In genomic region chr12:89857652-89858274, GRCh38 we compare ENCODE assay signal across 14 cellular contexts.
DNase-seq lines count a peak whose midpoint lies in the region; ATAC-seq and TF ChIP-seq lines count a peak whose summit lies in the region.
"Had no signal": no experiment of that assay in that cellular context is flagged by ENCODE, and none has a peak within 500 bp of the region (broad histone marks: within the 10 kb centered on the region; RNA-seq: fewer than 3 reads in every experiment).

No MANE protein-coding gene starts in this region.

- H3K9me3 Mint-ChIP-seq in stimulated activated naive CD8-positive, alpha-beta T cell treated with anti-CD3 and anti-CD28 coated beads, Interleukin-15, Interleukin-2, amounts not matched to agents 100 ng/mL and 50 ng/mL, for 24 hours: peaks cover 6% of the 10 kb centered on the region

- H3K4me1 ChIP-seq in upper lobe of right lung: no peaks in the 10 kb centered on the region
- peaks cover 0 to 2% of the 10 kb centered on the region in 2 donors for H3K4me1 ChIP-seq in aorta (ENCODE audit: control insufficient read depth in 1 of 2, insufficient read depth in 2 of 2, low read length in 2 of 2)
- peaks cover 0 to 6% (median 0%) of the 10 kb centered on the region in 4 donors for H3K4me1 ChIP-seq in Peyer's patch

- H3K27ac Mint-ChIP-seq in stimulated activated naive CD8-positive, alpha-beta T cell treated with anti-CD3 and anti-CD28 coated beads, Interleukin-15, Interleukin-2, amounts not matched to agents 100 ng/mL and 50 ng/mL, for 24 hours: peak overlapping the region; percentile 43
- peak overlapping the region; percentile 99 for H3K27ac Mint-ChIP-seq in T-helper 17 cell
- H3K27ac Mint-ChIP-seq: activated CD4-positive, alpha-beta T cell treated with anti-CD3 and anti-CD28 coated beads, Interleukin-2, amount 10 ng/mL, durations not matched to agents 7 days and 5 days; activated T-helper 2 cell treated with anti-CD3 and anti-CD28 coated beads, Interferon-gamma antibody, Interleukin-2, Interleukin-4, amounts not matched to agents 10 μg/mL and 5 μg/mL and 100 μg/mL, durations not matched to agents 14 hours and 24 hours and 36 hours; progenitor cell of endocrine pancreas; T-helper 1 cell treated with Interleukin-12 subunit alpha and Interleukin-12 subunit beta and Interleukin-4 antibody, amounts not matched to agents 30 μg/mL and 1 μg/mL, for 36 hours had no signal

- WGBS in aorta, 2 donors: 96% methylated on average over 6 of the region's 6 CpGs

- TF ChIP-seq POLR2A in Peyer's patch (IDR thresholded peaks at IDR 0.05): no peak

- H3K27me3 ChIP-seq in upper lobe of right lung: no peaks in the 10 kb centered on the region
- H3K27me3 ChIP-seq in aorta (ENCODE audit: control insufficient read depth in 1 of 2, insufficient read depth in 2 of 2, low read length in 1 of 2): peaks cover 0 to 1% of the 10 kb centered on the region in 2 donors
- no peaks in the 10 kb centered on the region for H3K27me3 ChIP-seq in Peyer's patch
- H3K27me3 ChIP-seq: MG63 had no signal

- H3K4me3 ChIP-seq in upper lobe of right lung (no peak overlapping the region), aorta (ENCODE audit: low read length in 2 of 2) (no peak overlapping the region), Peyer's patch (no peak overlapping the region)
- H3K4me3 ChIP-seq: MG63 had no signal

- no peaks in the 10 kb centered on the region for H3K27me3 Mint-ChIP-seq in stimulated activated naive CD8-positive, alpha-beta T cell treated with anti-CD3 and anti-CD28 coated beads, Interleukin-15, Interleukin-2, amounts not matched to agents 100 ng/mL and 50 ng/mL, for 24 hours
- no peaks in the 10 kb centered on the region for H3K27me3 Mint-ChIP-seq in T-helper 17 cell
- H3K27me3 Mint-ChIP-seq: activated CD4-positive, alpha-beta T cell treated with anti-CD3 and anti-CD28 coated beads, Interleukin-2, amount 10 ng/mL, durations not matched to agents 7 days and 5 days; progenitor cell of endocrine pancreas had no signal

- no peak overlapping the region for H3K27ac ChIP-seq in upper lobe of right lung
- H3K27ac ChIP-seq in aorta (ENCODE audit: low read depth in 1 of 2, low read length in 2 of 2): no peak overlapping the region
- H3K27ac ChIP-seq in Peyer's patch: no peak overlapping the region

- no peak for ATAC-seq in stimulated activated naive CD8-positive, alpha-beta T cell treated with anti-CD3 and anti-CD28 coated beads, Interleukin-15, Interleukin-2, amounts not matched to agents 100 U/mL and 50 U/mL, for 24 hours
- ATAC-seq in HG03039 (IDR thresholded peaks at IDR 0.05; ENCODE audit: unreplicated experiment): peak; percentile 31
- no peak for ATAC-seq in T-helper 17 cell
- ATAC-seq in upper lobe of right lung: peak; percentile 79
- no peak for ATAC-seq in aorta (ENCODE audit: low FRiP score)

- H3K4me3 Mint-ChIP-seq in stimulated activated naive CD8-positive, alpha-beta T cell treated with anti-CD3 and anti-CD28 coated beads, Interleukin-15, Interleukin-2, amounts not matched to agents 100 ng/mL and 50 ng/mL, for 24 hours: no peak overlapping the region
- H3K4me3 Mint-ChIP-seq in T-helper 17 cell: no peak overlapping the region
- H3K4me3 Mint-ChIP-seq: activated CD4-positive, alpha-beta T cell treated with anti-CD3 and anti-CD28 coated beads, Interleukin-2, amount 10 ng/mL, durations not matched to agents 7 days and 5 days; T-helper 1 cell treated with Interleukin-12 subunit alpha and Interleukin-12 subunit beta and Interleukin-4 antibody, amounts not matched to agents 30 μg/mL and 1 μg/mL, for 36 hours had no signal

- intact Hi-C loops in upper lobe of right lung (cut with DNase I): no loop called here
- intact Hi-C loops in aorta (cut with DNase I): no loop called here

- H3K36me3 Mint-ChIP-seq in stimulated activated naive CD8-positive, alpha-beta T cell treated with anti-CD3 and anti-CD28 coated beads, Interleukin-15, Interleukin-2, amounts not matched to agents 100 ng/mL and 50 ng/mL, for 24 hours (ENCODE audit: low read depth): peaks cover 4% of the 10 kb centered on the region
- no peaks in the 10 kb centered on the region for H3K36me3 Mint-ChIP-seq in T-helper 17 cell (ENCODE audit: low read depth)

- peaks cover 74% of the 10 kb centered on the region for H3K4me1 Mint-ChIP-seq in stimulated activated naive CD8-positive, alpha-beta T cell treated with anti-CD3 and anti-CD28 coated beads, Interleukin-15, Interleukin-2, amounts not matched to agents 100 ng/mL and 50 ng/mL, for 24 hours (ENCODE audit: low read depth)
- peaks cover 48% of the 10 kb centered on the region for H3K4me1 Mint-ChIP-seq in T-helper 17 cell

- DNase-seq in stimulated activated naive CD8-positive, alpha-beta T cell treated with anti-CD3 and anti-CD28 coated beads, Interleukin-15, Interleukin-2, amounts not matched to agents 100 U/mL and 50 U/mL, for 24 hours: no peak
- DNase-seq in T-helper 17 cell (no peak), upper lobe of right lung (no peak), aorta (no peak), Peyer's patch (no peak), NCI-H1930 (lab: John Stamatoyannopoulos, UW) (no peak)
- DNase-seq: activated CD4-positive, alpha-beta T cell treated with anti-CD3 and anti-CD28 coated beads, Interleukin-2, amount 10 ng/mL, durations not matched to agents 7 days and 5 days; effector CD4-positive, alpha-beta T cell; MG63 had no signal

- H3K9me3 ChIP-seq in T-helper 17 cell (ENCODE audit: control insufficient read depth, low read length, poor library complexity, severe bottlenecking) (no peaks in the 10 kb centered on the region), upper lobe of right lung (no peaks in the 10 kb centered on the region), aorta (ENCODE audit: control insufficient read depth, low read length) (no peaks in the 10 kb centered on the region), Peyer's patch (no peaks in the 10 kb centered on the region)
- H3K9me3 ChIP-seq: MG63 had no signal

- H3K36me3 ChIP-seq in upper lobe of right lung: no peaks in the 10 kb centered on the region
- H3K36me3 ChIP-seq in aorta (ENCODE audit: control insufficient read depth in 1 of 2, insufficient read depth in 2 of 2, low read length in 1 of 2): no peaks in the 10 kb centered on the region
- H3K36me3 ChIP-seq in Peyer's patch: no peaks in the 10 kb centered on the region
- H3K36me3 ChIP-seq: MG63 had no signal

- TF ChIP-seq CTCF in upper lobe of right lung (IDR thresholded peaks at IDR 0.05) (no peak), Peyer's patch (IDR thresholded peaks at IDR 0.05) (no peak)

Comparison
In these comparisons a context has a peak if more than half of its experiments do, and no peak if none do; other contexts are left out.
1. ATAC-seq: peak in HG03039 (single experiment) and upper lobe of right lung (single experiment); none in stimulated activated naive CD8-positive, alpha-beta T cell treated with anti-CD3 and anti-CD28 coated beads, Interleukin-15, Interleukin-2, amounts not matched to agents 100 U/mL and 50 U/mL, for 24 hours (single experiment), T-helper 17 cell (single experiment) and aorta (single experiment).